In genomic region chr4:118318931-118319330, GRCh38 we compare ENCODE assay signal across 13 cellular contexts. TPM values are rescaled to one million over a fixed set of nuclear protein-coding genes. Genes with fewer than 3 reads are reported as not detected.
A peak's percentile ranks its signal among the peaks of the same experiment; 100 is the strongest.
DNase-seq lines count a peak whose midpoint lies in the region; ATAC-seq and TF ChIP-seq lines count a peak whose summit lies in the region.
"Had no signal": no experiment of that assay in that cellular context is flagged by ENCODE, and none has a peak within 500 bp of the region (broad histone marks: within the 10 kb centered on the region; RNA-seq: fewer than 3 reads in every experiment).

No MANE protein-coding gene starts in this region.

- DNase-seq in Calu3 (no peak), LHCN-M2 (ENCODE audit: low read depth) (peak; percentile 17), mammary epithelial cell (peak; percentile 75), iris pigment epithelial cell (ENCODE audit: low read depth) (peak; percentile 23), MG63 (no peak), left ventricle myocardium superior (no peak), GM19238 (ENCODE audit: insufficient read length, low spot score) (no peak)
- no peak for DNase-seq in activated T-cell treated with anti-CD3 and anti-CD28 coated beads, Interleukin-2, amount 50 U/mL, for 1 hour
- DNase-seq: ACHN; CD4-positive, CD25-positive, alpha-beta regulatory T cell; DMS 273 treated with DMSO at 0.1 percent for 48 hours had no signal

- CTCF ChIA-PET in Calu3 (lab: Charles Lee) = no interaction called here
- CTCF ChIA-PET in mammary epithelial cell (lab: Charles Lee; ENCODE audit: low non-redundant PET) = no interaction called here

- no peak for TF ChIP-seq CTCF in Calu3 (IDR thresholded peaks at IDR 0.05; ENCODE audit: unreplicated experiment)
- no peak for TF ChIP-seq CTCF in mammary epithelial cell (conservative IDR thresholded peaks at IDR 0.05 in 1 of 2, IDR thresholded peaks at IDR 0.05 in 1 of 2; ENCODE audit: extremely low read depth in 1 of 2, insufficient read depth in 1 of 2, low read depth in 1 of 2, low read length in 2 of 2)

- dilution Hi-C loops in mammary epithelial cell (cut with HindIII; ENCODE audit: low sequenced_read_pairs) = no loop called here

- H3K27me3 ChIP-seq in mammary epithelial cell (ENCODE audit: insufficient read depth, low read length) = no peaks in the 10 kb centered on the region
- H3K27me3 ChIP-seq in MG63 = no peaks in the 10 kb centered on the region
- H3K27me3 ChIP-seq: BLaER1 treated with 17β-estradiol and CSF1 and Interleukin-3, amounts not matched to agents 10 nM and 100 nM had no signal

- in situ Hi-C loops in mammary epithelial cell (cut with MboI; ENCODE audit: low sequenced_read_pairs in 2 of 2) = no loop called here

- H3K9me3 Mint-ChIP-seq in Calu3 (ENCODE audit: low read depth, unreplicated experiment) = no peaks in the 10 kb centered on the region

- no peak overlapping the region for H3K4me2 ChIP-seq in mammary epithelial cell (ENCODE audit: insufficient read depth, low read depth, low read length)
- H3K4me2 ChIP-seq: BLaER1 treated with 17β-estradiol and CSF1 and Interleukin-3, amounts not matched to agents 10 nM and 100 nM had no signal

- peaks cover 8% of the 10 kb centered on the region for H3K4me1 Mint-ChIP-seq in Calu3 (ENCODE audit: low read depth, unreplicated experiment)
- H3K4me1 Mint-ChIP-seq: CD4-positive, CD25-positive, alpha-beta regulatory T cell had no signal

- H3K27me3 Mint-ChIP-seq in Calu3 (ENCODE audit: unreplicated experiment) = no peaks in the 10 kb centered on the region

- no peaks in the 10 kb centered on the region for H4K20me1 ChIP-seq in mammary epithelial cell (ENCODE audit: insufficient read depth, low read length)
- H4K20me1 ChIP-seq: BLaER1 treated with 17β-estradiol and CSF1 and Interleukin-3, amounts not matched to agents 10 nM and 100 nM had no signal

- H3K36me3 Mint-ChIP-seq in Calu3 (ENCODE audit: insufficient read depth, unreplicated experiment) = peaks cover 10% of the 10 kb centered on the region
- H3K36me3 Mint-ChIP-seq: CD4-positive, CD25-positive, alpha-beta regulatory T cell had no signal

- ATAC-seq in left ventricle myocardium superior = no peak

- peak overlapping the region; percentile 75 for H3K27ac Mint-ChIP-seq in Calu3 (ENCODE audit: unreplicated experiment)
- H3K27ac Mint-ChIP-seq: CD4-positive, CD25-positive, alpha-beta regulatory T cell had no signal

- no peaks in the 10 kb centered on the region for H3K79me2 ChIP-seq in mammary epithelial cell (ENCODE audit: insufficient read depth, low read length)

- intact Hi-C loops in Calu3 (cut with micrococcal nuclease; ENCODE audit: unreplicated experiment) (no loop called here), mammary epithelial cell (cut with micrococcal nuclease) (no loop called here), left ventricle myocardium superior (cut with micrococcal nuclease) (no loop called here)

- BruUV-seq in Calu3 (replicated peaks; lab: Mats Ljungman, UMichigan) (no TSS peak), mammary epithelial cell (replicated peaks; lab: Mats Ljungman, UMichigan) (no TSS peak)

- H3K9me3 ChIP-seq in mammary epithelial cell (replicated peaks; ENCODE audit: insufficient read depth, low read length) (no peaks in the 10 kb centered on the region), MG63 (no peaks in the 10 kb centered on the region)
- H3K9me3 ChIP-seq: BLaER1 treated with 17β-estradiol and CSF1 and Interleukin-3, amounts not matched to agents 10 nM and 100 nM; HAP-1 had no signal

- H3K4me3 ChIP-seq in mammary epithelial cell (replicated peaks in 1 of 3; ENCODE audit: insufficient read depth in 1 of 3, low read depth in 2 of 3, low read length in 3 of 3) (no peak overlapping the region), MG63 (no peak overlapping the region)
- H3K4me3 ChIP-seq: BLaER1 treated with 17β-estradiol and CSF1 and Interleukin-3, amounts not matched to agents 10 nM and 100 nM; HAP-1 had no signal

- H3K9ac ChIP-seq in mammary epithelial cell (ENCODE audit: insufficient read depth, low read length) = no peak overlapping the region
- H3K9ac ChIP-seq: BLaER1 treated with 17β-estradiol and CSF1 and Interleukin-3, amounts not matched to agents 10 nM and 100 nM had no signal

- no peak overlapping the region for H3K27ac ChIP-seq in mammary epithelial cell (ENCODE audit: insufficient read depth, low read depth, low read length)
- H3K27ac ChIP-seq: BLaER1 treated with 17β-estradiol and CSF1 and Interleukin-3, amounts not matched to agents 10 nM and 100 nM had no signal

- 88% methylated on average over 1 of the region's 1 CpG for WGBS in mammary epithelial cell (ENCODE audit: low coverage, missing lambda C conversion rate)

- H3K4me3 Mint-ChIP-seq in Calu3 (ENCODE audit: low read depth, unreplicated experiment) = no peak overlapping the region
- H3K4me3 Mint-ChIP-seq: CD4-positive, CD25-positive, alpha-beta regulatory T cell had no signal

- H3K36me3 ChIP-seq in mammary epithelial cell (ENCODE audit: insufficient read depth, low read length) = peaks cover 5% of the 10 kb centered on the region
- H3K36me3 ChIP-seq in MG63 = peaks cover 77% of the 10 kb centered on the region
- H3K36me3 ChIP-seq: BLaER1 treated with 17β-estradiol and CSF1 and Interleukin-3, amounts not matched to agents 10 nM and 100 nM had no signal

- no peaks in the 10 kb centered on the region for H3K4me1 ChIP-seq in mammary epithelial cell (ENCODE audit: insufficient read depth, low read length)
- H3K4me1 ChIP-seq: BLaER1 treated with 17β-estradiol and CSF1 and Interleukin-3, amounts not matched to agents 10 nM and 100 nM had no signal

- H2AFZ ChIP-seq in mammary epithelial cell (ENCODE audit: low read depth, low read length) = no peak overlapping the region

RNA-seq across cellular contexts. Expression of gene PRSS12, which starts 33.9 kb away (rescaled TPM):
- total RNA-seq in Calu3 (2022) (44.4 and 48.7 TPM in 2 replicates), LHCN-M2 (2014; rRNA removed) (6.6 and 8.2 TPM in 2 replicates), mammary epithelial cell (10 to 100 TPM; 33.0 to 70.8 TPM), left ventricle myocardium superior (not detected)
- 3.9 TPM for polyA plus RNA-seq in LHCN-M2 (2012)
- polyA plus RNA-seq in mammary epithelial cell = 19.4 TPM
- polyA minus RNA-seq in mammary epithelial cell = 25.5 TPM
- total RNA-seq in MG63 (2014; rRNA removed; shearing (Covaris generic); ENCODE audit: low replicate concordance) = 113 and 165 TPM in 2 replicates
- total RNA-seq: CD4-positive, CD25-positive, alpha-beta regulatory T cell had no signal

Comparison
In these comparisons a context has a peak if more than half of its experiments do, and no peak if none do; other contexts are left out.
1. DNase-seq: peak in LHCN-M2 (single experiment), mammary epithelial cell (single experiment) and iris pigment epithelial cell (single experiment); none in Calu3 (single experiment), MG63 (single experiment), left ventricle myocardium superior (single experiment), activated T-cell treated with anti-CD3 and anti-CD28 coated beads, Interleukin-2, amount 50 U/mL, for 1 hour (single experiment) and GM19238 (single experiment).